ENCODE assay signal across 8 cellular contexts in genomic region chr20:35207950-35208611, GRCh38.
DNase-seq lines count a peak whose midpoint lies in the region; ATAC-seq lines count a peak whose summit lies in the region.

No MANE protein-coding gene starts in this region.

- ATAC-seq in GM19035 (IDR thresholded peaks at IDR 0.05; ENCODE audit: unreplicated experiment): no peak

- DNase-seq in activated gamma-delta T cell treated with Interleukin-2 at 50 U/mL for 16 hours (peak; percentile 84), activated gamma-delta T cell (lab: John Stamatoyannopoulos, UW) (no peak), NCI-H2227 treated with DMSO at 0.1 percent for 48 hours (lab: John Stamatoyannopoulos, UW) (peak; percentile 85), cerebellar nuclear complex (lab: John Stamatoyannopoulos, UW) (peak; percentile 44 to 94), kidney glomerular epithelial cell (lab: John Stamatoyannopoulos, UW) (peak; percentile 90)
- peak; percentile 74 for DNase-seq in activated CD4-positive, CD25-positive, alpha-beta regulatory T cell treated with anti-CD3 and anti-CD28 coated beads, Interleukin-2, amount 50 U/mL, for 72 hours
- DNase-seq in stimulated activated CD4-positive, alpha-beta T cell treated with anti-CD3 and anti-CD28 coated beads, Interleukin-15, amount 100 ng/mL, for 24 hours: peak; percentile 85
